15 cellular contexts compared by ENCODE assay signal in the genomic region with DNA sequence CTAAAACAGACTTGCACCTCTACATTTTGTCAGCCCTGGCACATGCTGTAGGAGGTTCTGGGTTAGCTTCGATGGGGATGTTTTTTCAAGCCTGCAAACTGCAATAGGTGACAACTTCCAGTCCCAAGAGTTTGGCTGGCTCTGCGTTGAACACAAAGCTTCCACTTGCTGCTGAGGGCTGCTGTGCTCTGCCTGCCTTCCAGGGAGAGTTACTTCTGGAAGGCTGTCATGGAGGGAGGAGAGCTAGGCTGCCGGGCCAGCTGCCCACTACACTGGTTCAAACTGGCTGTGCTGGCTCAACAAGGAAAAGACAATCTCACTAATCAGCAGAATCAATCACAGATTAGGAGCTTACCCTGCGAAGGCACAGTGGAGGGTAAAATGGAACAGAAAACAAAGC. TPM values are rescaled to one million over a fixed set of nuclear protein-coding genes. Genes with fewer than 3 reads are reported as not detected.
DNase-seq lines count a peak whose midpoint lies in the region; ATAC-seq, FAIRE-seq and TF ChIP-seq lines count a peak whose summit lies in the region.
"Had no signal": no experiment of that assay in that cellular context is flagged by ENCODE, and none has a peak within 500 bp of the region (broad histone marks: within the 10 kb centered on the region; RNA-seq: fewer than 3 reads in every experiment).

No MANE protein-coding gene starts in this region.

- peak overlapping the region; percentile 61 for H3K27ac Mint-ChIP-seq in type B pancreatic cell
- H3K27ac Mint-ChIP-seq: activated T-cell treated with anti-CD3 and anti-CD28 coated beads, Interleukin-2, amount 50 U/mL, for 72 hours had no signal

- no peaks in the 10 kb centered on the region for H3K9me3 ChIP-seq in mucosa of descending colon
- H3K9me3 ChIP-seq: SK-N-SH, testis had no signal

- no peak for TF ChIP-seq CTCF in mucosa of descending colon (IDR thresholded peaks at IDR 0.05)
- no peak for TF ChIP-seq CTCF in type B pancreatic cell (conservative IDR thresholded peaks at IDR 0.05)

- peaks cover 35% of the 10 kb centered on the region for H3K4me1 ChIP-seq in mucosa of descending colon (ENCODE audit: low read depth)
- H3K4me1 ChIP-seq: testis had no signal

- H3K36me3 ChIP-seq in mucosa of descending colon (ENCODE audit: low read depth) = no peaks in the 10 kb centered on the region

- H3K36me3 Mint-ChIP-seq in type B pancreatic cell = no peaks in the 10 kb centered on the region

- peak; percentile 6 for DNase-seq in NCI-H2029 treated with DMSO at 0.1 percent for 48 hours (lab: John Stamatoyannopoulos, UW)
- DNase-seq in NCI-H2029 (lab: John Stamatoyannopoulos, UW) = no peak
- peak; percentile 52 for DNase-seq in fibroblast of peridontal ligament (ENCODE audit: extremely low read depth)
- DNase-seq in mucosa of descending colon = peak; percentile 47 to 59 (median 53)
- DNase-seq in type B pancreatic cell (ENCODE audit: extremely low spot score, unreplicated experiment) = no peak
- no peak for DNase-seq in GM19239 (ENCODE audit: insufficient read length, low spot score)
- DNase-seq: activated CD4-positive, CD25-positive, alpha-beta regulatory T cell; activated T-cell treated with anti-CD3 and anti-CD28 coated beads, Interleukin-2, amount 50 U/mL, for 72 hours; erythroblast; NCI-H146; SK-N-SH; testis had no signal

- no peaks in the 10 kb centered on the region for H3K9me3 Mint-ChIP-seq in type B pancreatic cell
- H3K9me3 Mint-ChIP-seq: activated T-cell treated with anti-CD3 and anti-CD28 coated beads, Interleukin-2, amount 50 U/mL, for 72 hours had no signal

- H3K4me3 Mint-ChIP-seq in type B pancreatic cell = no peak overlapping the region
- H3K4me3 Mint-ChIP-seq: activated T-cell treated with anti-CD3 and anti-CD28 coated beads, Interleukin-2, amount 50 U/mL, for 72 hours had no signal

- H3K4me3 ChIP-seq in mucosa of descending colon = no peak overlapping the region
- H3K4me3 ChIP-seq: testis had no signal

- peaks cover 5% of the 10 kb centered on the region for H3K4me1 Mint-ChIP-seq in type B pancreatic cell (ENCODE audit: unreplicated experiment)

- no peaks in the 10 kb centered on the region for H3K27me3 Mint-ChIP-seq in type B pancreatic cell

- intact Hi-C loops in mucosa of descending colon (cut with DNase I, micrococcal nuclease) = no loop called here

- ATAC-seq in mucosa of descending colon = peak; percentile 34
- ATAC-seq in HG02571 (IDR thresholded peaks at IDR 0.05; ENCODE audit: unreplicated experiment) = no peak
- ATAC-seq in GM19395 (IDR thresholded peaks at IDR 0.05; ENCODE audit: unreplicated experiment) = no peak
- ATAC-seq: activated T-cell treated with anti-CD3 and anti-CD28 coated beads, Interleukin-2, amount 50 U/mL, for 72 hours had no signal

- no peak for FAIRE-seq in GM19239 (lab: Jason Lieb, UNC)
- FAIRE-seq: bronchial epithelial cell had no signal

RNA-seq across cellular contexts. Expression of a gene that starts 46.7 kb away (rescaled TPM):
- total RNA-seq in mucosa of descending colon = 10 to 100 TPM; 56.5 to 63.9 (median 63.3) TPM
- total RNA-seq in type B pancreatic cell (ENCODE audit: low replicate concordance) = 20.6 and 34.0 TPM in 2 replicates

Comparison
In these comparisons a context has a peak if more than half of its experiments do, and no peak if none do; other contexts are left out.
1. DNase-seq: peak in NCI-H2029 treated with DMSO at 0.1 percent for 48 hours (single experiment), fibroblast of peridontal ligament (single experiment) and mucosa of descending colon (3 of 3); none in NCI-H2029 (single experiment), type B pancreatic cell (single experiment) and GM19239 (single experiment).